ENCODE assay signal across 16 cellular contexts in genomic region chr9:112496074-112496722, GRCh38. TPM values are rescaled to one million over a fixed set of nuclear protein-coding genes. Genes with fewer than 3 reads are reported as not detected.
DNase-seq lines count a peak whose midpoint lies in the region; ATAC-seq and TF ChIP-seq lines count a peak whose summit lies in the region.
"Had no signal": no experiment of that assay in that cellular context is flagged by ENCODE, and none has a peak within 500 bp of the region (broad histone marks: within the 10 kb centered on the region; RNA-seq: fewer than 3 reads in every experiment).

No MANE protein-coding gene starts in this region.

- H2BK20ac ChIP-seq in H9 (ENCODE audit: low read depth, low read length, poor library complexity, severe bottlenecking), result no peak overlapping the region

- no peaks in the 10 kb centered on the region for H3K9me3 ChIP-seq in H9 (ENCODE audit: control insufficient read depth, low read depth, low read length)

- no peak overlapping the region for H4K8ac ChIP-seq in H9 (replicated peaks; ENCODE audit: insufficient read length, low read depth, low read length)

- H3K4me1 Mint-ChIP-seq in H9 (peaks cover 24 to 31% of the 10 kb centered on the region in 2 experiments), neural crest cell (peaks cover 23% of the 10 kb centered on the region)

- H3K9me3 Mint-ChIP-seq in H9, result peaks cover 21 to 26% of the 10 kb centered on the region in 2 experiments
- peaks cover 11% of the 10 kb centered on the region for H3K9me3 Mint-ChIP-seq in neural crest cell

- TF ChIP-seq CTCF in H9 (conservative IDR thresholded peaks at IDR 0.05) (no peak), neural crest cell (conservative IDR thresholded peaks at IDR 0.05) (no peak)

- H4K20me1 ChIP-seq in H9 (ENCODE audit: control insufficient read depth, insufficient read depth, insufficient read length), result no peaks in the 10 kb centered on the region

- DNase-seq in H9, result no peak
- DNase-seq in SIG-M5 (lab: John Stamatoyannopoulos, UW), result peak; percentile 42
- peak; percentile 5 for DNase-seq in fibroblast of gingiva (ENCODE audit: low read depth)
- DNase-seq in neural crest cell (ENCODE audit: low read depth, low spot score), result no peak
- DNase-seq in HT-29 (ENCODE audit: low spot score), result no peak
- DNase-seq: activated CD4-positive, alpha-beta memory T cell treated with anti-CD3 and anti-CD28 coated beads, Interleukin-2, amount 10 ng/mL, durations not matched to agents 7 days and 5 days; activated T-cell treated with anti-CD3 and anti-CD28 coated beads, Interleukin-2, amount 50 U/mL, for 4 hours; CD4-positive, alpha-beta T cell; DMS79 treated with DMSO at 0.1 percent for 48 hours; mesendoderm; NCI-H1048; stimulated activated naive B cell treated with anti-CD40 and anti-IgM and Interleukin-4, amounts not matched to agents 10 μg/mL and 1 μg/mL and 100 μg/mL, for 72 hours had no signal

- H3K27ac Mint-ChIP-seq in H9 (peak overlapping the region; percentile 5 to 19 (median 8); a peak in 5 of 7 replicates), neural crest cell (ENCODE audit: unreplicated experiment) (peak overlapping the region; percentile 48)
- H3K27ac Mint-ChIP-seq: activated CD4-positive, alpha-beta memory T cell treated with anti-CD3 and anti-CD28 coated beads, Interleukin-2, amount 10 ng/mL, durations not matched to agents 7 days and 5 days; CD4-positive, alpha-beta T cell; stimulated activated naive B cell treated with anti-CD40 and anti-IgM and Interleukin-4, amounts not matched to agents 10 μg/mL and 1 μg/mL and 100 μg/mL, for 72 hours had no signal

- peaks cover 28% of the 10 kb centered on the region; the same call in 1 of the 2 replicates for H3K79me2 ChIP-seq in H9 (ENCODE audit: insufficient read depth, low read length)

- no CpG with 5 or more reads among the region's 3 CpGs for WGBS in H9 (ENCODE audit: extremely low coverage, insufficient read length, low lambda C conversion rate)

- H3K56ac ChIP-seq in H9 (ENCODE audit: insufficient read length, low read depth, low read length), result no peak overlapping the region

- H3K23me2 ChIP-seq in H9 (ENCODE audit: insufficient read length, low read depth, low read length, poor library complexity, severe bottlenecking), result no peaks in the 10 kb centered on the region

- no peak overlapping the region for H2BK5ac ChIP-seq in H9 (ENCODE audit: insufficient read length, low read length)

- H3K14ac ChIP-seq in H9 (ENCODE audit: insufficient read depth, low read length), result no peak overlapping the region

- H4K91ac ChIP-seq in H9 (ENCODE audit: insufficient read length, low read depth, low read length), result no peak overlapping the region

- H2AK5ac ChIP-seq in H9 (ENCODE audit: insufficient read length, low read length), result no peak overlapping the region

- H3K18ac ChIP-seq in H9 (ENCODE audit: insufficient read length, low read depth, low read length), result no peak overlapping the region

- no peaks in the 10 kb centered on the region for H3K27me3 ChIP-seq in H9 (ENCODE audit: insufficient read depth, low read length)

- H2BK12ac ChIP-seq in H9 (ENCODE audit: insufficient read length, low read depth, low read length), result no peak overlapping the region

- H3K9ac ChIP-seq in H9 (ENCODE audit: extremely low read depth, insufficient read length, low read length), result no peak overlapping the region

- H3K36me3 Mint-ChIP-seq in H9 (ENCODE audit: insufficient read depth in 1 of 3, low read depth in 3 of 3) (peaks cover 38 to 53% (median 39%) of the 10 kb centered on the region in 3 experiments), neural crest cell (ENCODE audit: low read depth) (peaks cover 51% of the 10 kb centered on the region)

- ATAC-seq in GM19351 (IDR thresholded peaks at IDR 0.05; ENCODE audit: unreplicated experiment) (no peak), HG03108 (IDR thresholded peaks at IDR 0.05; ENCODE audit: unreplicated experiment) (no peak), GM19452 (IDR thresholded peaks at IDR 0.05; ENCODE audit: unreplicated experiment) (no peak)
- ATAC-seq: activated naive CD4-positive, alpha-beta T cell treated with anti-CD3 and anti-CD28 coated beads, Interleukin-2, amount 50 U/mL, for 72 hours; activated T-cell treated with anti-CD3 and anti-CD28 coated beads, Interleukin-2, amount 50 U/mL, for 4 hours; stimulated activated naive B cell treated with anti-CD40 and anti-IgM and Interleukin-4, amounts not matched to agents 10 μg/mL and 1 μg/mL and 100 μg/mL, for 72 hours had no signal

- H4K5ac ChIP-seq in H9 (ENCODE audit: insufficient read length, low read depth, low read length), result no peak overlapping the region

- H3K4ac ChIP-seq in H9 (ENCODE audit: low read depth, low read length), result no peak overlapping the region

- peaks cover 4% of the 10 kb centered on the region for H3K79me1 ChIP-seq in H9 (ENCODE audit: insufficient read depth, low read depth, low read length, poor library complexity, severe bottlenecking)

- H2AFZ ChIP-seq in H9 (ENCODE audit: low read length), result no peak overlapping the region

- no peak overlapping the region for H3K27ac ChIP-seq in H9 (ENCODE audit: insufficient read length, low read depth, low read length)

- H2BK120ac ChIP-seq in H9 (ENCODE audit: low read depth, low read length, poor library complexity, severe bottlenecking), result no peak overlapping the region

- H3K4me2 ChIP-seq in H9 (ENCODE audit: insufficient read depth, insufficient read length, low read length), result no peak overlapping the region

- H3K27me3 Mint-ChIP-seq in H9 (ENCODE audit: low read depth) (no peaks in the 10 kb centered on the region), neural crest cell (ENCODE audit: low read depth) (no peaks in the 10 kb centered on the region)
- H3K27me3 Mint-ChIP-seq: activated CD4-positive, alpha-beta memory T cell treated with anti-CD3 and anti-CD28 coated beads, Interleukin-2, amount 10 ng/mL, durations not matched to agents 7 days and 5 days; CD4-positive, alpha-beta T cell; stimulated activated naive B cell treated with anti-CD40 and anti-IgM and Interleukin-4, amounts not matched to agents 10 μg/mL and 1 μg/mL and 100 μg/mL, for 72 hours had no signal

- no peak overlapping the region for H3K23ac ChIP-seq in H9 (ENCODE audit: insufficient read length, low read depth, low read length)

- H3K4me3 Mint-ChIP-seq in H9 (no peak overlapping the region; a peak in 1 of 5 replicates), neural crest cell (no peak overlapping the region)
- H3K4me3 Mint-ChIP-seq: activated CD4-positive, alpha-beta memory T cell treated with anti-CD3 and anti-CD28 coated beads, Interleukin-2, amount 10 ng/mL, durations not matched to agents 7 days and 5 days; activated T-cell treated with anti-CD3 and anti-CD28 coated beads, Interleukin-2, amount 50 U/mL, for 4 hours; CD4-positive, alpha-beta T cell; stimulated activated naive B cell treated with anti-CD40 and anti-IgM and Interleukin-4, amounts not matched to agents 10 μg/mL and 1 μg/mL and 100 μg/mL, for 72 hours had no signal

- peaks cover 3% of the 10 kb centered on the region; the same call in 1 of the 2 replicates for H3K4me1 ChIP-seq in H9 (ENCODE audit: insufficient read depth, low read length)

- H3T11ph ChIP-seq in H9 (ENCODE audit: low read length), result no peak overlapping the region

- no peak overlapping the region for H2BK15ac ChIP-seq in H9 (ENCODE audit: low read depth, low read length)

RNA-seq across cellular contexts. Expression of gene KIAA1958, which starts 9.6 kb away (rescaled TPM):
- 32.9 and 34.0 TPM in 2 replicates for total RNA-seq in H9 (2021)
- 44.7 and 46.7 TPM in 2 replicates for total RNA-seq in neural crest cell
- total RNA-seq in HT-29 (2014; rRNA removed; shearing (Covaris generic)), result 7.5 and 9.2 TPM in 2 replicates

Comparison
In these comparisons a context has a peak if more than half of its experiments do, and no peak if none do; other contexts are left out.
1. DNase-seq: peak in SIG-M5 (single experiment) and fibroblast of gingiva (single experiment); none in H9 (single experiment), neural crest cell (single experiment) and HT-29 (single experiment).